Comparison of ENCODE assay signal across 8 cellular contexts in genomic region chr12:98970950-98971349, GRCh38.
"Had no signal": no experiment of that assay in that cellular context is flagged by ENCODE, and none has a peak within 500 bp of the region (broad histone marks: within the 10 kb centered on the region; RNA-seq: fewer than 3 reads in every experiment).

No MANE protein-coding gene starts in this region.

- ATAC-seq: GM12878 had no signal

- DNase-seq: GDM1, GF-D8 had no signal

- H3K4me3 ChIP-seq: GM12878 had no signal

- FAIRE-seq: G401.6, GM12878, GM12891, GM12892, GM18507, GM19239 had no signal
